In genomic region chr6:26331809-26332226, GRCh38 we compare ENCODE assay signal across 9 cellular contexts. TPM values are rescaled to one million over a fixed set of nuclear protein-coding genes. Genes with fewer than 3 reads are reported as not detected.
DNase-seq lines count a peak whose midpoint lies in the region; ATAC-seq and TF ChIP-seq lines count a peak whose summit lies in the region.
"Had no signal": no experiment of that assay in that cellular context is flagged by ENCODE, and none has a peak within 500 bp of the region (broad histone marks: within the 10 kb centered on the region; RNA-seq: fewer than 3 reads in every experiment).

No MANE protein-coding gene starts in this region.

- H3K4me1 ChIP-seq in A673 (ENCODE audit: insufficient read depth, low read length, poor library complexity, severe bottlenecking) = peaks cover 10% of the 10 kb centered on the region
- no peaks in the 10 kb centered on the region; the same call in 1 of the 2 replicates for H3K4me1 ChIP-seq in H9 (ENCODE audit: insufficient read depth, low read length)
- peaks cover 18% of the 10 kb centered on the region for H3K4me1 ChIP-seq in hepatocyte (ENCODE audit: insufficient read depth)
- peaks cover 14% of the 10 kb centered on the region for H3K4me1 ChIP-seq in MM.1S (ENCODE audit: low read length)
- H3K4me1 ChIP-seq in psoas muscle = peaks cover 6% of the 10 kb centered on the region

- H2BK5ac ChIP-seq in H9 (ENCODE audit: insufficient read length, low read length) = no peak overlapping the region

- no peak overlapping the region for H4K91ac ChIP-seq in H9 (ENCODE audit: insufficient read length, low read depth, low read length)

- H3K27ac ChIP-seq in A673 (ENCODE audit: low read depth, low read length, poor library complexity, severe bottlenecking) = no peak overlapping the region
- no peak overlapping the region for H3K27ac ChIP-seq in H9 (ENCODE audit: insufficient read length, low read depth, low read length)
- no peak overlapping the region for H3K27ac ChIP-seq in hepatocyte
- H3K27ac ChIP-seq in MM.1S (ENCODE audit: low read length) = no peak overlapping the region
- no peak overlapping the region for H3K27ac ChIP-seq in psoas muscle

- ATAC-seq in HG03432 (IDR thresholded peaks at IDR 0.05; ENCODE audit: unreplicated experiment) (no peak), HG02884 (IDR thresholded peaks at IDR 0.05; ENCODE audit: unreplicated experiment) (no peak), psoas muscle (no peak)

- no peak overlapping the region for H3K56ac ChIP-seq in H9 (ENCODE audit: insufficient read length, low read depth, low read length)

- H3K79me2 ChIP-seq in H9 (ENCODE audit: insufficient read depth, low read length) (no peaks in the 10 kb centered on the region), hepatocyte (no peaks in the 10 kb centered on the region), MM.1S (ENCODE audit: low read length) (no peaks in the 10 kb centered on the region)

- H3K36me3 Mint-ChIP-seq in H9 (ENCODE audit: insufficient read depth in 1 of 3, low read depth in 3 of 3) = peaks cover 0 to 1% (median 0%) of the 10 kb centered on the region in 3 experiments; a peak in 1 of 7 replicates

- intact Hi-C loops in A673 (cut with micrococcal nuclease; ENCODE audit: unreplicated experiment) = loop anchor here (5.0 kb wide), 1 partner anchor 205 kb away; the partner anchor contains the start of gene HMGN4
- intact Hi-C loops in psoas muscle (cut with DNase I) = no loop called here

- H3K9me3 Mint-ChIP-seq in H9 = peaks cover 2 to 3% of the 10 kb centered on the region in 2 experiments; a peak in 2 of 5 replicates

- H2BK12ac ChIP-seq in H9 (ENCODE audit: insufficient read length, low read depth, low read length) = no peak overlapping the region

- no TSS peak for BruUV-seq in A673 (replicated peaks; lab: Mats Ljungman, UMichigan)

- H3K27me3 ChIP-seq in A673 (replicated peaks; ENCODE audit: insufficient read depth, low read depth, low read length, poor library complexity) = no peaks in the 10 kb centered on the region
- peaks cover 6% of the 10 kb centered on the region; the same call in 1 of the 2 replicates for H3K27me3 ChIP-seq in H9 (ENCODE audit: insufficient read depth, low read length)
- peaks cover 35% of the 10 kb centered on the region for H3K27me3 ChIP-seq in hepatocyte
- no peaks in the 10 kb centered on the region for H3K27me3 ChIP-seq in MM.1S (replicated peaks; ENCODE audit: insufficient read depth, low read length)
- peaks cover 14 to 66% (median 25%) of the 10 kb centered on the region in 3 donors for H3K27me3 ChIP-seq in psoas muscle (ENCODE audit: insufficient read depth in 3 of 3, low read length in 2 of 3)

- H3T11ph ChIP-seq in H9 (ENCODE audit: low read length) = no peak overlapping the region

- CTCF ChIA-PET in A673 (lab: Charles Lee) = interaction anchor here (1.1 kb wide), 1 partner anchor 264 kb away, joined by 3 read pairs; no protein-coding TSS in a partner anchor

- peak overlapping the region; percentile 80 to 90 for H3K4me3 Mint-ChIP-seq in H9

- peak overlapping the region; percentile 61 for H3K4me3 ChIP-seq in A673 (ENCODE audit: low read depth, low read length, poor library complexity, severe bottlenecking)
- H3K4me3 ChIP-seq in hepatocyte = peak overlapping the region; percentile 20
- H3K4me3 ChIP-seq in MM.1S (ENCODE audit: low read length) = no peak overlapping the region
- H3K4me3 ChIP-seq in psoas muscle = no peak overlapping the region

- H3K27ac Mint-ChIP-seq in H9 = no peak overlapping the region

- DNase-seq in A673 (ENCODE audit: low spot score) = no peak
- DNase-seq in H9 = no peak
- peak; percentile 33 for DNase-seq in activated T-cell treated with anti-CD3 and anti-CD28 coated beads for 4 hours
- no peak for DNase-seq in hepatocyte (ENCODE audit: low spot score)
- no peak for DNase-seq in MM.1S
- no peak for DNase-seq in psoas muscle
- DNase-seq: aorta had no signal

- no peaks in the 10 kb centered on the region for H3K9me3 ChIP-seq in A673 (ENCODE audit: low read depth, low read length, poor library complexity, severe bottlenecking)
- no peaks in the 10 kb centered on the region for H3K9me3 ChIP-seq in H9 (ENCODE audit: control insufficient read depth, low read depth, low read length)
- H3K9me3 ChIP-seq in hepatocyte (ENCODE audit: low read depth) = no peaks in the 10 kb centered on the region
- H3K9me3 ChIP-seq in MM.1S (replicated peaks; ENCODE audit: insufficient read depth, low read length) = no peaks in the 10 kb centered on the region
- no peaks in the 10 kb centered on the region for H3K9me3 ChIP-seq in psoas muscle

- H2BK120ac ChIP-seq in H9 (ENCODE audit: low read depth, low read length, poor library complexity, severe bottlenecking) = no peak overlapping the region

- H2BK20ac ChIP-seq in H9 (ENCODE audit: low read depth, low read length, poor library complexity, severe bottlenecking) = no peak overlapping the region

- H3K4me1 Mint-ChIP-seq in H9 = peaks cover 23 to 24% of the 10 kb centered on the region in 2 experiments

- no peak overlapping the region for H3K9ac ChIP-seq in H9 (ENCODE audit: extremely low read depth, insufficient read length, low read length)
- no peak overlapping the region for H3K9ac ChIP-seq in MM.1S (ENCODE audit: low read length)

- no CpG with 5 or more reads among the region's 13 CpGs for WGBS in H9 (ENCODE audit: extremely low coverage, insufficient read length, low lambda C conversion rate)
- 1% methylated on average over 13 of the region's 13 CpGs for WGBS in hepatocyte (ENCODE audit: low lambda C conversion rate, missing lambda C conversion rate)
- 9 to 13% (median 11%) methylated on average over 13 of the region's 13 CpGs for WGBS in psoas muscle, 3 donors

- POLR2A ChIA-PET in A673 (lab: Charles Lee; ENCODE audit: low non-redundant PET) = no interaction called here

- H3K23me2 ChIP-seq in H9 (ENCODE audit: insufficient read length, low read depth, low read length, poor library complexity, severe bottlenecking) = peaks cover 18% of the 10 kb centered on the region

- H3K27me3 Mint-ChIP-seq in H9 (ENCODE audit: low read depth) = peaks cover 35% of the 10 kb centered on the region

- H2AFZ ChIP-seq in H9 (ENCODE audit: low read length) = no peak overlapping the region
- H2AFZ ChIP-seq in hepatocyte = peak overlapping the region; percentile 22
- no peak overlapping the region for H2AFZ ChIP-seq in MM.1S (ENCODE audit: low read length)

- no peaks in the 10 kb centered on the region for H3K79me1 ChIP-seq in H9 (ENCODE audit: insufficient read depth, low read depth, low read length, poor library complexity, severe bottlenecking)

- TF ChIP-seq CTCF in A673 (conservative IDR thresholded peaks at IDR 0.05; ENCODE audit: low read depth, low read length) (no peak), H9 (conservative IDR thresholded peaks at IDR 0.05) (no peak), hepatocyte (IDR thresholded peaks at IDR 0.05; ENCODE audit: poor library complexity) (no peak), MM.1S (IDR thresholded peaks at IDR 0.05; ENCODE audit: low read length) (no peak), psoas muscle (IDR thresholded peaks at IDR 0.05) (no peak)

- no peak overlapping the region for H3K14ac ChIP-seq in H9 (ENCODE audit: insufficient read depth, low read length)

- no peaks in the 10 kb centered on the region for H3K36me3 ChIP-seq in A673 (ENCODE audit: insufficient read depth, low read length, poor library complexity, severe bottlenecking)
- H3K36me3 ChIP-seq in hepatocyte (replicated peaks; ENCODE audit: insufficient read depth, low read depth) = no peaks in the 10 kb centered on the region
- no peaks in the 10 kb centered on the region for H3K36me3 ChIP-seq in MM.1S (replicated peaks; ENCODE audit: insufficient read depth, low read length)
- H3K36me3 ChIP-seq in psoas muscle (ENCODE audit: insufficient read depth in 1 of 2, low read depth in 1 of 2) = no peaks in the 10 kb centered on the region

- H3K4me2 ChIP-seq in H9 (ENCODE audit: insufficient read depth, insufficient read length, low read length) (peak overlapping the region; percentile 100), hepatocyte (peak overlapping the region; percentile 82), MM.1S (ENCODE audit: low read depth, low read length) (no peak overlapping the region)

- no peak overlapping the region for H2AK5ac ChIP-seq in H9 (ENCODE audit: insufficient read length, low read length)

- no peaks in the 10 kb centered on the region for H4K20me1 ChIP-seq in H9 (ENCODE audit: control insufficient read depth, insufficient read depth, insufficient read length)
- no peaks in the 10 kb centered on the region for H4K20me1 ChIP-seq in hepatocyte (ENCODE audit: insufficient read depth, poor library complexity, severe bottlenecking)
- H4K20me1 ChIP-seq in MM.1S (ENCODE audit: insufficient read depth, low read length) = no peaks in the 10 kb centered on the region

- H3K9me2 ChIP-seq in hepatocyte (replicated peaks; ENCODE audit: insufficient read depth) (no peaks in the 10 kb centered on the region), MM.1S (replicated peaks; ENCODE audit: insufficient read depth, low read length) (no peaks in the 10 kb centered on the region)

- H2BK15ac ChIP-seq in H9 (ENCODE audit: low read depth, low read length) = no peak overlapping the region

- no peak overlapping the region for H3K23ac ChIP-seq in H9 (ENCODE audit: insufficient read length, low read depth, low read length)

- peaks cover 11% of the 10 kb centered on the region; the same call in 1 of the 2 replicates for H3F3A ChIP-seq in MM.1S (ENCODE audit: insufficient read depth, low read length)

- H3K4ac ChIP-seq in H9 (ENCODE audit: low read depth, low read length) = no peak overlapping the region

- no peak overlapping the region for H4K5ac ChIP-seq in H9 (ENCODE audit: insufficient read length, low read depth, low read length)

- no peak overlapping the region for H3K18ac ChIP-seq in H9 (ENCODE audit: insufficient read length, low read depth, low read length)

- H4K8ac ChIP-seq in H9 (replicated peaks; ENCODE audit: insufficient read length, low read depth, low read length) = no peak overlapping the region

RNA-seq across cellular contexts. Expression of gene BTN3A2, which starts 33.2 kb away (rescaled TPM):
- total RNA-seq in A673 (2021) (19.1 and 23.2 TPM in 2 replicates), H9 (2021) (3.3 and 4.0 TPM in 2 replicates), hepatocyte (8.3 and 10.8 TPM in 2 replicates), psoas muscle (10 to 100 TPM in 1 of 4 donors, 1 to 10 TPM in 3; 3.2 to 11.4 (median 6.3) TPM)
- polyA plus RNA-seq in hepatocyte (6.5 and 7.4 TPM in 2 replicates), psoas muscle (1 to 10 TPM; 5.3 to 9.6 (median 7.1) TPM)

RNA-seq across cellular contexts. Expression of gene BTN2A2, which starts 51.1 kb away (rescaled TPM):
- total RNA-seq in A673 (2021) (16.3 and 25.5 TPM in 2 replicates), H9 (2021) (14.4 and 17.4 TPM in 2 replicates), hepatocyte (12.8 and 17.3 TPM in 2 replicates), psoas muscle (1 to 10 TPM; 1.5 to 4.9 (median 2.0) TPM)
- polyA plus RNA-seq in hepatocyte (8.2 and 10.6 TPM in 2 replicates), psoas muscle (1 to 10 TPM; 1.2 to 2.1 (median 1.4) TPM)

Comparison
In these comparisons a context has a peak if more than half of its experiments do, and no peak if none do; other contexts are left out.
1. H3K4me3 ChIP-seq: peak in A673 (single experiment) and hepatocyte (single experiment); none in MM.1S (single experiment) and psoas muscle (single experiment).